Comparison of ENCODE assay signal across 8 cellular contexts in genomic region chr17:81033535-81034167, GRCh38. TPM values are rescaled to one million over a fixed set of nuclear protein-coding genes. Genes with fewer than 3 reads are reported as not detected.
A peak's percentile ranks its signal among the peaks of the same experiment; 100 is the strongest.
DNase-seq lines count a peak whose midpoint lies in the region; ATAC-seq, FAIRE-seq and TF ChIP-seq lines count a peak whose summit lies in the region.

No MANE protein-coding gene starts in this region.

- no peak for TF ChIP-seq POLR2A in GM12891 (IDR thresholded peaks at IDR 0.05; ENCODE audit: low read depth, low read length)

- H3K27ac Mint-ChIP-seq in effector memory CD8-positive, alpha-beta T cell: no peak overlapping the region
- peak overlapping the region; percentile 35 for H3K27ac Mint-ChIP-seq in neural crest cell (ENCODE audit: unreplicated experiment)

- H3K9me3 Mint-ChIP-seq in effector memory CD8-positive, alpha-beta T cell: no peaks in the 10 kb centered on the region
- no peaks in the 10 kb centered on the region for H3K9me3 Mint-ChIP-seq in neural crest cell

- peak; percentile 56 for DNase-seq in NCI-H69 (lab: John Stamatoyannopoulos, UW)
- DNase-seq in effector memory CD8-positive, alpha-beta T cell: no peak
- no peak for DNase-seq in neural crest cell (ENCODE audit: low read depth, low spot score)
- no peak for DNase-seq in GM12891 (ENCODE audit: insufficient read length, low spot score)

- ATAC-seq in effector memory CD8-positive, alpha-beta T cell (replicated peaks): no peak
- no peak for ATAC-seq in HG03520 (IDR thresholded peaks at IDR 0.05; ENCODE audit: unreplicated experiment)
- no peak for ATAC-seq in HG03159 (IDR thresholded peaks at IDR 0.05; ENCODE audit: unreplicated experiment)
- ATAC-seq in HG03439 (IDR thresholded peaks at IDR 0.05; ENCODE audit: unreplicated experiment): no peak

- no peak for TF ChIP-seq CTCF in C4-2B (conservative IDR thresholded peaks at IDR 0.05)
- no peak for TF ChIP-seq CTCF in neural crest cell (conservative IDR thresholded peaks at IDR 0.05)

- H3K4me1 Mint-ChIP-seq in effector memory CD8-positive, alpha-beta T cell (ENCODE audit: low read depth in 2 of 2): peaks cover 0 to 14% of the 10 kb centered on the region in 2 donors
- peaks cover 44% of the 10 kb centered on the region for H3K4me1 Mint-ChIP-seq in neural crest cell

- H3K36me3 Mint-ChIP-seq in effector memory CD8-positive, alpha-beta T cell (ENCODE audit: insufficient read depth): peaks cover 16% of the 10 kb centered on the region
- no peaks in the 10 kb centered on the region for H3K36me3 Mint-ChIP-seq in neural crest cell (ENCODE audit: low read depth)

- peak overlapping the region; percentile 97 for H3K27ac ChIP-seq in C4-2B

- peaks cover 8 to 34% of the 10 kb centered on the region in 2 donors for H3K27me3 Mint-ChIP-seq in effector memory CD8-positive, alpha-beta T cell
- H3K27me3 Mint-ChIP-seq in neural crest cell (ENCODE audit: low read depth): no peaks in the 10 kb centered on the region

- FAIRE-seq in GM12891 (lab: Jason Lieb, UNC): no peak

- H3K4me3 Mint-ChIP-seq in effector memory CD8-positive, alpha-beta T cell: peak overlapping the region; percentile 82
- peak overlapping the region; percentile 97 for H3K4me3 Mint-ChIP-seq in neural crest cell

TF ChIP-seq in GM12891, 5 proteins besides CTCF, POLR2A, EP300 and RAD21:
- TF ChIP-seq POLR2AphosphoS5 (IDR thresholded peaks at IDR 0.05; ENCODE audit: low read depth, low read length) (no peak), PAX5 (IDR thresholded peaks at IDR 0.05; ENCODE audit: insufficient read depth, low read length, severe bottlenecking) (no peak), POU2F2 (IDR thresholded peaks at IDR 0.05; ENCODE audit: low read depth, low read length) (no peak), TAF1 (IDR thresholded peaks at IDR 0.05; ENCODE audit: low read depth, low read length) (no peak), SPI1 (IDR thresholded peaks at IDR 0.05; ENCODE audit: low read depth, low read length) (no peak)

RNA-seq across cellular contexts. Expression of gene BAIAP2, which starts 1.3 kb away (rescaled TPM):
- 47.5 and 53.6 TPM in 2 replicates for total RNA-seq in neural crest cell
- polyA plus RNA-seq in GM12891 (2012; ENCODE audit: low read depth, missing spikeins): 2.2 TPM

RNA-seq across cellular contexts. Expression of gene CHMP6, which starts 42.0 kb away (rescaled TPM):
- 32.7 and 33.2 TPM in 2 replicates for total RNA-seq in neural crest cell
- polyA plus RNA-seq in GM12891 (2012; ENCODE audit: low read depth, missing spikeins): 11.2 TPM
